ENCODE assay signal across 12 cellular contexts in genomic region chr7:20299647-20300312, GRCh38. TPM values are rescaled to one million over a fixed set of nuclear protein-coding genes. Genes with fewer than 3 reads are reported as not detected.
DNase-seq lines count a peak whose midpoint lies in the region; ATAC-seq and TF ChIP-seq lines count a peak whose summit lies in the region.
"Had no signal": no experiment of that assay in that cellular context is flagged by ENCODE, and none has a peak within 500 bp of the region (broad histone marks: within the 10 kb centered on the region; RNA-seq: fewer than 3 reads in every experiment).

No MANE protein-coding gene starts in this region.

- H3K4me3 ChIP-seq in ACC112 (ENCODE audit: low read depth, low read length) (peak overlapping the region; percentile 33; the same call in 1 of the 2 replicates), mammary epithelial cell (replicated peaks in 1 of 3; ENCODE audit: insufficient read depth in 1 of 3, low read depth in 2 of 3, low read length in 3 of 3) (no peak overlapping the region)

- intact Hi-C loops in mammary epithelial cell (cut with micrococcal nuclease) = no loop called here

- H2AFZ ChIP-seq in ACC112 (ENCODE audit: low read length, unreplicated experiment) = peak overlapping the region; percentile 82
- H2AFZ ChIP-seq in mammary epithelial cell (ENCODE audit: low read depth, low read length) = peak overlapping the region; percentile 76
- H2AFZ ChIP-seq: parathyroid adenoma had no signal

- H3K36me3 ChIP-seq in ACC112 (ENCODE audit: insufficient read depth, low read length) = no peaks in the 10 kb centered on the region; the same call in 1 of the 2 replicates
- H3K36me3 ChIP-seq in mammary epithelial cell (ENCODE audit: insufficient read depth, low read length) = no peaks in the 10 kb centered on the region

- ATAC-seq in GM19372 (IDR thresholded peaks at IDR 0.05; ENCODE audit: low read depth, unreplicated experiment) (peak; percentile 74), HG03103 (IDR thresholded peaks at IDR 0.05; ENCODE audit: low read depth, unreplicated experiment) (peak; percentile 53)
- ATAC-seq: effector memory CD8-positive, alpha-beta T cell had no signal

- H3K27ac ChIP-seq in ACC112 (ENCODE audit: low read depth, low read length) = no peak overlapping the region
- H3K27ac ChIP-seq in mammary epithelial cell (ENCODE audit: insufficient read depth, low read depth, low read length) = no peak overlapping the region
- H3K27ac ChIP-seq: parathyroid adenoma had no signal

- H3K4me2 ChIP-seq in mammary epithelial cell (ENCODE audit: insufficient read depth, low read depth, low read length) = peak overlapping the region; percentile 37

- CTCF ChIA-PET in mammary epithelial cell (lab: Charles Lee; ENCODE audit: low non-redundant PET) = no interaction called here

- H3K9me3 ChIP-seq in mammary epithelial cell (replicated peaks; ENCODE audit: insufficient read depth, low read length) = peaks cover 3% of the 10 kb centered on the region

- BruUV-seq in mammary epithelial cell (replicated peaks; lab: Mats Ljungman, UMichigan) = no TSS peak

- H3K79me2 ChIP-seq in ACC112 (ENCODE audit: control insufficient read depth, insufficient read depth, low read length, unreplicated experiment) (no peaks in the 10 kb centered on the region), mammary epithelial cell (ENCODE audit: insufficient read depth, low read length) (no peaks in the 10 kb centered on the region)
- H3K79me2 ChIP-seq: parathyroid adenoma had no signal

- dilution Hi-C loops in mammary epithelial cell (cut with HindIII; ENCODE audit: low sequenced_read_pairs) = loop anchor here (5.0 to 25.0 kb wide), 2 partner anchors 82 to 537 kb away; partner anchors contain the start of genes MACC1 and TMEM196

- TF ChIP-seq CTCF in mammary epithelial cell (conservative IDR thresholded peaks at IDR 0.05 in 1 of 2, IDR thresholded peaks at IDR 0.05 in 1 of 2; ENCODE audit: extremely low read depth in 1 of 2, insufficient read depth in 1 of 2, low read depth in 1 of 2, low read length in 2 of 2) = no peak

- in situ Hi-C loops in mammary epithelial cell (cut with MboI; ENCODE audit: low sequenced_read_pairs in 2 of 2) = loop anchor here in 1 of 2 donors (25.0 kb wide), 1 partner anchor 312 kb away; no protein-coding TSS in a partner anchor

- H3K27me3 ChIP-seq in ACC112 (ENCODE audit: insufficient read depth, low read length) = no peaks in the 10 kb centered on the region
- no peaks in the 10 kb centered on the region for H3K27me3 ChIP-seq in mammary epithelial cell (ENCODE audit: insufficient read depth, low read length)

- H4K20me1 ChIP-seq in mammary epithelial cell (ENCODE audit: insufficient read depth, low read length) = no peaks in the 10 kb centered on the region

- peaks cover 15% of the 10 kb centered on the region for H3K4me1 ChIP-seq in ACC112 (ENCODE audit: control insufficient read depth, insufficient read depth, low read length, unreplicated experiment)
- peaks cover 8% of the 10 kb centered on the region for H3K4me1 ChIP-seq in mammary epithelial cell (ENCODE audit: insufficient read depth, low read length)
- H3K4me1 ChIP-seq: parathyroid adenoma had no signal

- DNase-seq in mammary epithelial cell (peak; percentile 5), mucosa of gallbladder (ENCODE audit: low spot score) (no peak), NCI-H2107 treated with DMSO at 0.1 percent for 48 hours (lab: John Stamatoyannopoulos, UW; ENCODE audit: unreplicated experiment) (no peak)
- no peak for DNase-seq in activated effector memory CD4-positive, alpha-beta T cell treated with anti-CD3 and anti-CD28 coated beads, Interleukin-2, amount 50 U/mL, for 16 hours
- no peak for DNase-seq in activated CD4-positive, alpha-beta T cell treated with anti-CD3 and anti-CD28 coated beads, Interleukin-2, amount 50 U/mL, for 48 hours
- DNase-seq: activated CD4-positive, alpha-beta T cell treated with anti-CD3 and anti-CD28 coated beads for 1 hour; effector memory CD8-positive, alpha-beta T cell; trophoblast cell had no signal

- H3K9ac ChIP-seq in mammary epithelial cell (ENCODE audit: insufficient read depth, low read length) = no peak overlapping the region
- H3K9ac ChIP-seq: parathyroid adenoma had no signal

- WGBS in mammary epithelial cell (ENCODE audit: low coverage, missing lambda C conversion rate) = 78% methylated on average over 6 of the region's 6 CpGs

RNA-seq across cellular contexts. Expression of gene ITGB8, which starts 30.9 kb away (rescaled TPM):
- 100 to 1,000 TPM in 1 of 2 donors, 10 to 100 TPM in 1; 41.9 to 221 TPM for total RNA-seq in mammary epithelial cell
- polyA plus RNA-seq in mammary epithelial cell = 32.3 TPM
- 48.6 TPM for polyA minus RNA-seq in mammary epithelial cell
- total RNA-seq in mucosa of gallbladder = 66.5 TPM
